In genomic region chr17:56595831-56596740, GRCh38 we compare ENCODE assay signal across 1 cellular context.
TF ChIP-seq lines count a peak whose summit lies in the region.

No MANE protein-coding gene starts in this region.

TF ChIP-seq in HEK293, 187 proteins besides CTCF, POLR2A, EP300 and RAD21 (continued from another document):
- TF ChIP-seq ZNF398 (tag by site-specific recombination; IDR thresholded peaks at IDR 0.05) = peak; percentile 82
- peak; percentile 75 for TF ChIP-seq ZBTB20 (tag by site-specific recombination; IDR thresholded peaks at IDR 0.05)
- no peak for TF ChIP-seq ZBTB6 (tag by site-specific recombination; IDR thresholded peaks at IDR 0.05)
- TF ChIP-seq ZNF248 (tag by site-specific recombination; IDR thresholded peaks at IDR 0.05) = no peak
